ENCODE assay signal across 32 cellular contexts in the genomic region with DNA sequence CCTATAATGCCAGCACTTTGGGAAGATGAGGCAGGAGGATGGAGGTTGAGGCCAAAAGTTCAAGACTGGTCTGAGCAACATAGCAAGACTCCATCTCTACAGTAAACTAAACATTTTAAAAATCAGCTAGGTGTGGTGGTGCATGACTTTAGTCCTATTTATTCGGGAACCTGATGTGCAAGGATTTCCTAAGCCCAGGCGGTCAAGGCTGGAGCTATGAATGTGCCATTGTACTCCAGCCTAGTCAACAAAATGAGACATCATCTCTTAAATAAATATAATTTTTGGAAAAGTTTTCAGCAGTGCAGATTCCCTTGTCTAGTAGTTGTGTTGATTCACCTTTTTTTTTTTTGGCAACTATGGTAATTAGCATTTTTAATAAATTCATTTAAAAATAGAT.
DNase-seq lines count a peak whose midpoint lies in the region; ATAC-seq, FAIRE-seq and TF ChIP-seq lines count a peak whose summit lies in the region.
"Had no signal": no experiment of that assay in that cellular context is flagged by ENCODE, and none has a peak within 500 bp of the region (broad histone marks: within the 10 kb centered on the region; RNA-seq: fewer than 3 reads in every experiment).

No MANE protein-coding gene starts in this region.

- H3K9me3 Mint-ChIP-seq in Calu3 (ENCODE audit: low read depth, unreplicated experiment): peaks cover 2% of the 10 kb centered on the region
- H3K9me3 Mint-ChIP-seq: CD4-positive, alpha-beta T cell; CD8-positive, alpha-beta T cell had no signal

- DNase-seq in Calu3 (peak; percentile 14), PC-3 (peak; percentile 78), SKM-1 (lab: John Stamatoyannopoulos, UW; ENCODE audit: unreplicated experiment) (no peak), GM19239 (ENCODE audit: insufficient read length, low spot score) (no peak)
- DNase-seq: 8988T; ACHN; AML-193; BE2C; C1 segment of cervical spinal cord; Caco-2; CD4-positive, alpha-beta memory T cell; CD4-positive, alpha-beta T cell; CD4-positive, CD25-positive, alpha-beta regulatory T cell; CD8-positive, alpha-beta memory T cell; CD8-positive, alpha-beta T cell; COR-L47; DMS 273 treated with DMSO at 0.1 percent for 48 hours; DMS153; DMS53; DMS79; DMS79 treated with DMSO at 0.1 percent for 48 hours; DND-41; EL had no signal

- intact Hi-C loops in Calu3 (cut with micrococcal nuclease; ENCODE audit: unreplicated experiment) (loop anchor here (1.0 kb wide), 1 partner anchor 28 kb away; no protein-coding TSS in a partner anchor), PC-3 (cut with micrococcal nuclease) (no loop called here)

- H3K9me2 ChIP-seq in PC-3 (replicated peaks; ENCODE audit: low read length): no peaks in the 10 kb centered on the region

- CTCF ChIA-PET in Calu3 (lab: Charles Lee) (no interaction called here), PC-3 (lab: Charles Lee) (no interaction called here)

- H2AFZ ChIP-seq in PC-3 (ENCODE audit: low read length): no peak overlapping the region

- H3K4me1 ChIP-seq in PC-3 (ENCODE audit: insufficient read depth, low read length): peaks cover 17% of the 10 kb centered on the region
- H3K4me1 ChIP-seq: A549; BE2C; BLaER1; BLaER1 treated with 17β-estradiol and CSF1 and Interleukin-3, amounts not matched to agents 10 nM and 100 nM; Caco-2 had no signal

- H3K9me3 ChIP-seq in PC-3 (ENCODE audit: low read length): no peaks in the 10 kb centered on the region
- H3K9me3 ChIP-seq: A549, BE2C, Caco-2 had no signal

- no peak overlapping the region for H3K4me3 Mint-ChIP-seq in Calu3 (ENCODE audit: low read depth, unreplicated experiment)
- H3K4me3 Mint-ChIP-seq: B cell; CD14-positive monocyte; CD4-positive, alpha-beta memory T cell; CD4-positive, alpha-beta T cell; CD4-positive, CD25-positive, alpha-beta regulatory T cell; CD8-positive, alpha-beta memory T cell; CD8-positive, alpha-beta T cell had no signal

- no peaks in the 10 kb centered on the region for H3K79me2 ChIP-seq in PC-3 (ENCODE audit: low read length)

- H3K27me3 ChIP-seq in PC-3 (ENCODE audit: low read length): no peaks in the 10 kb centered on the region
- H3K27me3 ChIP-seq: BE2C; BLaER1; BLaER1 treated with 17β-estradiol and CSF1 and Interleukin-3, amounts not matched to agents 10 nM and 100 nM had no signal

- H3K27ac ChIP-seq in PC-3 (ENCODE audit: low read length): peak overlapping the region; percentile 60
- H3K27ac ChIP-seq: 22Rv1; A549; BLaER1; BLaER1 treated with 17β-estradiol and CSF1 and Interleukin-3, amounts not matched to agents 10 nM and 100 nM; C4-2B had no signal

- ATAC-seq in PC-3: peak; percentile 73
- ATAC-seq: A549; CD8-positive, alpha-beta T cell had no signal

- 0 out of 2 replicates have a peak overlapping the region, but pooled peaks have one; percentile 12 for H3K9ac ChIP-seq in PC-3 (ENCODE audit: low read length)
- H3K9ac ChIP-seq: BLaER1; BLaER1 treated with 17β-estradiol and CSF1 and Interleukin-3, amounts not matched to agents 10 nM and 100 nM had no signal

- no peak overlapping the region for H3K27ac Mint-ChIP-seq in Calu3 (ENCODE audit: unreplicated experiment)
- H3K27ac Mint-ChIP-seq: B cell; CD14-positive monocyte; CD4-positive, alpha-beta memory T cell; CD4-positive, alpha-beta T cell; CD4-positive, CD25-positive, alpha-beta regulatory T cell; CD8-positive, alpha-beta memory T cell; CD8-positive, alpha-beta T cell had no signal

- POLR2A ChIA-PET in PC-3 (lab: Charles Lee; ENCODE audit: unreplicated experiment): no interaction called here

- H3K36me3 Mint-ChIP-seq in Calu3 (ENCODE audit: insufficient read depth, unreplicated experiment): no peaks in the 10 kb centered on the region
- H3K36me3 Mint-ChIP-seq: CD14-positive monocyte; CD4-positive, alpha-beta memory T cell; CD4-positive, CD25-positive, alpha-beta regulatory T cell; CD8-positive, alpha-beta memory T cell; CD8-positive, alpha-beta T cell had no signal

- BruUV-seq in Calu3 (replicated peaks; lab: Mats Ljungman, UMichigan) (no TSS peak), PC-3 (replicated peaks; lab: Mats Ljungman, UMichigan) (no TSS peak)

- FAIRE-seq in GM19239 (lab: Jason Lieb, UNC): no peak
- FAIRE-seq: A204.1, D721Med had no signal

- no peaks in the 10 kb centered on the region for H4K20me1 ChIP-seq in PC-3 (ENCODE audit: low read length)
- H4K20me1 ChIP-seq: BLaER1; BLaER1 treated with 17β-estradiol and CSF1 and Interleukin-3, amounts not matched to agents 10 nM and 100 nM had no signal

- H3K4me2 ChIP-seq in PC-3 (ENCODE audit: low read length): peak overlapping the region; percentile 49; the same call in 1 of the 2 replicates
- H3K4me2 ChIP-seq: A549; BLaER1; BLaER1 treated with 17β-estradiol and CSF1 and Interleukin-3, amounts not matched to agents 10 nM and 100 nM had no signal

- H3F3A ChIP-seq in PC-3 (ENCODE audit: low read length, unreplicated experiment): no peaks in the 10 kb centered on the region

- no peak overlapping the region for H3K4me3 ChIP-seq in PC-3 (ENCODE audit: low read length)
- H3K4me3 ChIP-seq: A549; BLaER1; BLaER1 treated with 17β-estradiol and CSF1 and Interleukin-3, amounts not matched to agents 10 nM and 100 nM had no signal

- no peaks in the 10 kb centered on the region for H3K27me3 Mint-ChIP-seq in Calu3 (ENCODE audit: unreplicated experiment)
- H3K27me3 Mint-ChIP-seq: B cell; CD4-positive, alpha-beta memory T cell; CD4-positive, alpha-beta T cell; CD4-positive, CD25-positive, alpha-beta regulatory T cell had no signal

- H3K4me1 Mint-ChIP-seq in Calu3 (ENCODE audit: low read depth, unreplicated experiment): no peaks in the 10 kb centered on the region
- H3K4me1 Mint-ChIP-seq: B cell; CD14-positive monocyte; CD4-positive, alpha-beta memory T cell; CD4-positive, CD25-positive, alpha-beta regulatory T cell; CD8-positive, alpha-beta memory T cell had no signal

- TF ChIP-seq CTCF in Calu3 (IDR thresholded peaks at IDR 0.05; ENCODE audit: unreplicated experiment) (no peak), PC-3 (conservative IDR thresholded peaks at IDR 0.05; ENCODE audit: low read depth, low read length) (no peak)

- H3K36me3 ChIP-seq in PC-3 (ENCODE audit: low read depth, low read length): no peaks in the 10 kb centered on the region
- H3K36me3 ChIP-seq: BE2C; BLaER1; BLaER1 treated with 17β-estradiol and CSF1 and Interleukin-3, amounts not matched to agents 10 nM and 100 nM had no signal

Comparison
In these comparisons a context has a peak if more than half of its experiments do, and no peak if none do; other contexts are left out.
1. DNase-seq: peak in Calu3 (single experiment) and PC-3 (single experiment); none in SKM-1 (single experiment) and GM19239 (single experiment).